In the genomic region with DNA sequence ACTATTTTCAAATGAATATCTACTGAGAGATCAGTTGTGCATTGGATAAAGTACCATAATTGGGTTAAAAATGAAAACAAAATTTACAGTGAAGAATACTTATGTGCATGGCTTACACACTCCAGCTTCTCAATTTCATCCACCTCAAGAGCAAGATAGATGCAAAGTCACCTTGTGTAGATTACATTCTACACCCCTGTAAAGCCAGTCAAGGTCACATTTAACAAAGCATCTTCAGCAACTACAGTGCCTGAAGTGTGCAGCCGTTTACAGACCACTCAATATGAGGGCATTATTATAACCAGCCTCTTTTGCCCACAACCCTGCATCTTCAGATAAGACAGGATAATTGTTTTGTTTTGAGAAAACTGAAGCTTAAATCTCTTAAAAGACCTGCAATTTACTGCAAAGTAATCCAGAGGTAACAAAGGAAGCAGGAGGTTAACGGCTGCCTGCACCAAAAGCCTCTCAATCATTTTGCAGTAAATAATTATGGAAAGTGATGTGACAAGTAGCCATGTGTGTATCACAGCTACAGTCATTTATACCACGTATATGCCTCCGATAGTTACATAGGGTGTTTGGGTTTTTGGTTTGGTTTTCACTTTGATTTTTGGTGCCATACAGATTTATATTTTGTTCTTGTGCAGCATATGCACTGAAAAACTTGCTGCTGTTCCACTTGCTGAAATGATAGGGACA, we compare ENCODE assay signal across 9 cellular contexts. TPM values are rescaled to one million over a fixed set of nuclear protein-coding genes. Genes with fewer than 3 reads are reported as not detected.
DNase-seq lines count a peak whose midpoint lies in the region; ATAC-seq, FAIRE-seq and TF ChIP-seq lines count a peak whose summit lies in the region.
"Had no signal": no experiment of that assay in that cellular context is flagged by ENCODE, and none has a peak within 500 bp of the region (broad histone marks: within the 10 kb centered on the region; RNA-seq: fewer than 3 reads in every experiment).

No MANE protein-coding gene starts in this region.

- 16 to 23% (median 20%) methylated on average over 4 of the region's 4 CpGs for WGBS in spleen, 5 donors

- peaks cover 3% of the 10 kb centered on the region for H3K36me3 ChIP-seq in astrocyte (ENCODE audit: insufficient read depth, low read length)
- peaks cover 0 to 24% (median 0%) of the 10 kb centered on the region in 6 donors for H3K36me3 ChIP-seq in spleen

- H3K9me3 ChIP-seq in astrocyte (ENCODE audit: insufficient read depth, low read depth, low read length), result no peaks in the 10 kb centered on the region
- peaks cover 0 to 17% (median 4%) of the 10 kb centered on the region in 8 donors for H3K9me3 ChIP-seq in spleen

- TF ChIP-seq CTCF in CD14-positive monocyte (IDR thresholded peaks at IDR 0.05), result no peak
- TF ChIP-seq CTCF in HL-60 (IDR thresholded peaks at IDR 0.05; ENCODE audit: insufficient read depth, low read length), result no peak
- no peak for TF ChIP-seq CTCF in astrocyte (IDR thresholded peaks at IDR 0.05; ENCODE audit: insufficient read depth, low read depth, low read length)
- no peak for TF ChIP-seq CTCF in natural killer cell (IDR thresholded peaks at IDR 0.05)
- TF ChIP-seq CTCF in spleen (IDR thresholded peaks at IDR 0.05 in 8 of 11, conservative IDR thresholded peaks at IDR 0.05 in 3 of 11), result no peak

- H3K4me3 Mint-ChIP-seq in CD14-positive monocyte (peak overlapping the region; percentile 17 to 91), astrocyte (ENCODE audit: unreplicated experiment) (peak overlapping the region; percentile 99), natural killer cell (peak overlapping the region; percentile 63)

- intact Hi-C loops in CD14-positive monocyte (cut with micrococcal nuclease), result loop anchor here (5.0 to 10.0 kb wide), 3 partner anchors 37 to 296 kb away; a partner anchor contains a TSS
- intact Hi-C loops in natural killer cell (cut with micrococcal nuclease), result loop anchor here (10.0 kb wide), 1 partner anchor 1296 kb away; a partner anchor contains a TSS
- intact Hi-C loops in spleen (cut with DNase I; ENCODE audit: low total_unique reads), result no loop called here

- FAIRE-seq in astrocyte (lab: Jason Lieb, UNC), result no peak

- H3K79me2 ChIP-seq in astrocyte (ENCODE audit: insufficient read depth, low read length), result peaks cover 84% of the 10 kb centered on the region

- H3K27me3 ChIP-seq in HL-60 (ENCODE audit: insufficient read depth, poor library complexity, severe bottlenecking) (no peaks in the 10 kb centered on the region), astrocyte (ENCODE audit: insufficient read depth, low read length) (no peaks in the 10 kb centered on the region), spleen (replicated peaks in 1 of 7) (no peaks in the 10 kb centered on the region)

- DNase-seq in CD14-positive monocyte (ENCODE audit: low spot score), result no peak
- DNase-seq in HL-60 (ENCODE audit: low read depth in 1 of 2, low spot score in 1 of 2), result no peak
- DNase-seq in astrocyte (ENCODE audit: low read depth), result no peak
- no peak for DNase-seq in natural killer cell
- DNase-seq in spleen, result no peak
- DNase-seq in cortex of kidney (lab: John Stamatoyannopoulos, UW), result no peak
- no peak for DNase-seq in Kasumi-1 (lab: John Stamatoyannopoulos, UW)
- DNase-seq in NCI-H2029 (lab: John Stamatoyannopoulos, UW), result no peak
- DNase-seq: SIG-M5 had no signal

- ATAC-seq in natural killer cell, result no peak

- peaks cover 73% of the 10 kb centered on the region for H4K20me1 ChIP-seq in astrocyte (ENCODE audit: insufficient read depth, low read length)

- H3K4me1 Mint-ChIP-seq in CD14-positive monocyte (peaks cover 50% of the 10 kb centered on the region), astrocyte (ENCODE audit: low read depth, unreplicated experiment) (peaks cover 15% of the 10 kb centered on the region), natural killer cell (peaks cover 38 to 50% of the 10 kb centered on the region in 2 donors)

- peak overlapping the region; percentile 89 for H3K4me2 ChIP-seq in astrocyte (ENCODE audit: low read length)

- H3K27ac ChIP-seq in HL-60 (replicated peaks) (no peak overlapping the region), astrocyte (ENCODE audit: low read depth, low read length) (peak overlapping the region; percentile 29), spleen (peak overlapping the region in 4 of 8 donors; percentile 1 to 58 (median 15))

- no peak overlapping the region for H2AFZ ChIP-seq in astrocyte (ENCODE audit: low read depth, low read length)

- H3K27ac Mint-ChIP-seq in CD14-positive monocyte, result peak overlapping the region; percentile 42 to 82 (median 62)
- H3K27ac Mint-ChIP-seq in astrocyte (ENCODE audit: unreplicated experiment), result peak overlapping the region; percentile 77
- H3K27ac Mint-ChIP-seq in natural killer cell, result peak overlapping the region; percentile 73 to 100

- TF ChIP-seq POLR2A in spleen (IDR thresholded peaks at IDR 0.05), result no peak

- H3K4me1 ChIP-seq in astrocyte (ENCODE audit: insufficient read depth, low read length) (peaks cover 31% of the 10 kb centered on the region), spleen (peaks cover 45 to 79% (median 63%) of the 10 kb centered on the region in 6 donors)

- H3K27me3 Mint-ChIP-seq in CD14-positive monocyte (ENCODE audit: low read depth in 3 of 3) (peaks cover 0 to 6% (median 0%) of the 10 kb centered on the region in 3 donors), astrocyte (ENCODE audit: low read depth, unreplicated experiment) (no peaks in the 10 kb centered on the region), natural killer cell (ENCODE audit: low read depth in 2 of 2) (no peaks in the 10 kb centered on the region)

- peaks cover 15 to 29% of the 10 kb centered on the region in 2 donors for H3K36me3 Mint-ChIP-seq in CD14-positive monocyte
- H3K36me3 Mint-ChIP-seq in astrocyte (ENCODE audit: low read depth, unreplicated experiment), result peaks cover 7% of the 10 kb centered on the region
- no peaks in the 10 kb centered on the region for H3K36me3 Mint-ChIP-seq in natural killer cell

- H3K9me3 Mint-ChIP-seq in CD14-positive monocyte (peaks cover 0 to 3% (median 0%) of the 10 kb centered on the region in 7 donors), astrocyte (ENCODE audit: unreplicated experiment) (peaks cover 3% of the 10 kb centered on the region), natural killer cell (peaks cover 0 to 3% of the 10 kb centered on the region in 2 donors)

- peak overlapping the region; percentile 71 for H3K9ac ChIP-seq in astrocyte (ENCODE audit: low read length)

- peak overlapping the region; percentile 77 for H3K4me3 ChIP-seq in HL-60 (replicated peaks; ENCODE audit: insufficient read depth, low read length)
- peak overlapping the region; percentile 78 for H3K4me3 ChIP-seq in astrocyte (ENCODE audit: insufficient read depth, low read depth, low read length)
- peak overlapping the region in 4 of 8 donors; percentile 0 to 80 (median 16) for H3K4me3 ChIP-seq in spleen

RNA-seq across cellular contexts. Expression of a gene that starts 4.9 kb away (rescaled TPM):
- polyA plus RNA-seq in CD14-positive monocyte, result 1 to 10 TPM; 3.0 TPM
- 23.6 and 26.3 TPM in 2 replicates for total RNA-seq in astrocyte
- total RNA-seq in natural killer cell, result 10 to 100 TPM; 28.5 to 36.0 (median 33.7) TPM
- 10 to 100 TPM; 18.7 to 25.4 (median 22.8) TPM for total RNA-seq in spleen
- 1 to 10 TPM; 6.0 to 7.4 (median 6.1) TPM for polyA plus RNA-seq in spleen

RNA-seq across cellular contexts. Expression of a gene that starts 32.6 kb away (rescaled TPM):
- polyA plus RNA-seq in CD14-positive monocyte, result 100 to 1,000 TPM; 181 to 186 TPM
- total RNA-seq in astrocyte, result 93.4 and 105 TPM in 2 replicates
- 100 to 1,000 TPM; 178 to 196 (median 190) TPM for total RNA-seq in natural killer cell
- total RNA-seq in spleen, result 100 to 1,000 TPM; 106 to 137 (median 114) TPM
- polyA plus RNA-seq in spleen, result 100 to 1,000 TPM in 2 of 3 donors, 10 to 100 TPM in 1; 74.7 to 147 (median 112) TPM
